In the genomic region with DNA sequence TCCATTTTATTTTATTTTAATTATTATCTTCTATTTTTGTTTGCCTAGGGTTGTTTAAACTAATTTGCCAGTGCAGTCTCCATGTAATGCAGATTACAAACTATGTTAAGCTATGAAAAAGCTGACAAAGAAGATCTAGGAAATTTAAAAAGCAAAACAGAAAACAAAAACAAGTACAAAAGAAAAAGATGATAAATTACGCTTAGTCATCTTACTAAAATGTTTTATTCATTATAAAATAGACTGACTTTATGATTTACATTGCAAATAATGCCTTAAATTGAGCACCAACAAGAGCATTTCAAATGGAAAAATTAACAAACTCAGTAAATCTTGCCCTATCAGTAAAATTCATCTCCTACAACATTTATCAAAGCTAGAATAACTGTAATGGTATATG, we compare ENCODE assay signal across 25 cellular contexts. TPM values are rescaled to one million over a fixed set of nuclear protein-coding genes. Genes with fewer than 3 reads are reported as not detected.
DNase-seq lines count a peak whose midpoint lies in the region; ATAC-seq and TF ChIP-seq lines count a peak whose summit lies in the region.
"Had no signal": no experiment of that assay in that cellular context is flagged by ENCODE, and none has a peak within 500 bp of the region (broad histone marks: within the 10 kb centered on the region; RNA-seq: fewer than 3 reads in every experiment).

No MANE protein-coding gene starts in this region.

- H3K23ac ChIP-seq in IMR-90 (ENCODE audit: low read depth, low read length): no peak overlapping the region

- H4K20me1 ChIP-seq in IMR-90 (ENCODE audit: insufficient read depth, low read length): no peaks in the 10 kb centered on the region

- TF ChIP-seq RAD21 in IMR-90 (IDR thresholded peaks at IDR 0.05; ENCODE audit: low read length): no peak

- no peak overlapping the region for H2AK9ac ChIP-seq in IMR-90 (replicated peaks; ENCODE audit: low read depth, low read length, poor library complexity)

- WGBS in IMR-90 (ENCODE audit: extremely low coverage in 2 of 2, insufficient read length in 1 of 2), 2 experiments: no CpG with 5 or more reads among the region's 1 CpG

- dilution Hi-C loops in IMR-90 (cut with HindIII; ENCODE audit: low sequenced_read_pairs, unreplicated experiment): no loop called here

- H2BK120ac ChIP-seq in IMR-90 (ENCODE audit: low read depth, low read length): no peak overlapping the region

- TF ChIP-seq POLR2A in IMR-90 (IDR thresholded peaks at IDR 0.05; ENCODE audit: low read depth, low read length): no peak

- H2BK15ac ChIP-seq in IMR-90 (ENCODE audit: low read depth, low read length): no peak overlapping the region

- peaks cover 2 to 8% of the 10 kb centered on the region in 2 experiments; a peak in 2 of 4 replicates for H3K79me1 ChIP-seq in IMR-90 (ENCODE audit: low read depth in 1 of 2, low read length in 2 of 2)

- H3K4me3 Mint-ChIP-seq in stimulated activated naive CD8-positive, alpha-beta T cell treated with anti-CD3 and anti-CD28 coated beads, Interleukin-15, Interleukin-2, amounts not matched to agents 100 ng/mL and 50 ng/mL, for 24 hours: no peak overlapping the region
- H3K4me3 Mint-ChIP-seq in stimulated activated naive CD8-positive, alpha-beta T cell treated with anti-CD3 and anti-CD28 coated beads, Interleukin-15, amount 100 ng/mL, for 72 hours: no peak overlapping the region
- H3K4me3 Mint-ChIP-seq: CD4-positive, alpha-beta memory T cell; IgD-negative memory B cell had no signal

- H2BK5ac ChIP-seq in IMR-90 (ENCODE audit: low read depth, low read length, poor library complexity, severe bottlenecking): no peak overlapping the region

- no peak overlapping the region for H2BK20ac ChIP-seq in IMR-90 (ENCODE audit: low read depth, low read length)

- no peak overlapping the region for H3K18ac ChIP-seq in IMR-90 (ENCODE audit: low read depth, low read length)

- no peak overlapping the region for H4K91ac ChIP-seq in IMR-90 (ENCODE audit: insufficient read depth, low read depth, low read length)

- peaks cover 12% of the 10 kb centered on the region for H3K36me3 ChIP-seq in IMR-90 (ENCODE audit: control insufficient read depth, insufficient read depth, low read length)

- H3K27me3 ChIP-seq in IMR-90 (ENCODE audit: control insufficient read depth, insufficient read depth, low read length) (no peaks in the 10 kb centered on the region), dorsolateral prefrontal cortex (no peaks in the 10 kb centered on the region)
- H3K27me3 ChIP-seq: BLaER1 treated with 17β-estradiol and CSF1 and Interleukin-3, amounts not matched to agents 10 nM and 100 nM; MG63 had no signal

- H3K9me3 ChIP-seq in IMR-90 (ENCODE audit: control insufficient read depth, insufficient read depth, low read length): no peaks in the 10 kb centered on the region
- H3K9me3 ChIP-seq: BLaER1 treated with 17β-estradiol and CSF1 and Interleukin-3, amounts not matched to agents 10 nM and 100 nM; Caco-2; MG63; SK-N-SH had no signal

- H3K56ac ChIP-seq in IMR-90 (ENCODE audit: extremely low read depth, insufficient read depth, low read length): no peak overlapping the region

- in situ Hi-C loops in IMR-90 (cut with MboI; ENCODE audit: low sequenced_read_pairs): no loop called here

- no peak overlapping the region for H2AFZ ChIP-seq in IMR-90 (replicated peaks; ENCODE audit: low read length, poor library complexity)

- H3K4me2 ChIP-seq in IMR-90 (ENCODE audit: low read depth, low read length): no peak overlapping the region
- H3K4me2 ChIP-seq: BLaER1 treated with 17β-estradiol and CSF1 and Interleukin-3, amounts not matched to agents 10 nM and 100 nM; SK-N-SH had no signal

- POLR2A ChIA-PET in IMR-90 (lab: Charles Lee; ENCODE audit: unreplicated experiment): no interaction called here

- H3K4me1 ChIP-seq in IMR-90 (ENCODE audit: control insufficient read depth, insufficient read depth, low read length): 0 out of 2 replicates have a peak, but pooled peaks cover 2% of the 10 kb centered on the region
- H3K4me1 ChIP-seq: BLaER1 treated with 17β-estradiol and CSF1 and Interleukin-3, amounts not matched to agents 10 nM and 100 nM; Caco-2 had no signal

- H3K27ac ChIP-seq in IMR-90 (ENCODE audit: insufficient read depth, low read length) (no peak overlapping the region), dorsolateral prefrontal cortex (peak overlapping the region in 50 of 59 donors; percentile 5 to 89 (median 78))
- H3K27ac ChIP-seq: BLaER1 treated with 17β-estradiol and CSF1 and Interleukin-3, amounts not matched to agents 10 nM and 100 nM; HL-60 had no signal

- no peak for ATAC-seq in stimulated activated naive CD8-positive, alpha-beta T cell treated with anti-CD3 and anti-CD28 coated beads, Interleukin-15, amount 100 ng/mL, for 72 hours
- no peak for ATAC-seq in IMR-90 (ENCODE audit: low read depth)
- ATAC-seq: GM12878 had no signal

- intact Hi-C loops in IMR-90 (cut with micrococcal nuclease): loop anchor here (5.0 kb wide), 3 partner anchors 34 to 331 kb away; no protein-coding TSS in a partner anchor
- intact Hi-C loops in dorsolateral prefrontal cortex (cut with DNase I): no loop called here

- TF ChIP-seq CTCF in IMR-90 (conservative IDR thresholded peaks at IDR 0.05; ENCODE audit: low read depth, low read length): no peak
- TF ChIP-seq CTCF in dorsolateral prefrontal cortex (IDR thresholded peaks at IDR 0.05 in 54 of 56, conservative IDR thresholded peaks at IDR 0.05 in 2 of 56; ENCODE audit: low read depth in 1 of 56, partially characterized antibody in 56 of 56): no peak

- no peaks in the 10 kb centered on the region for H3K9me1 ChIP-seq in IMR-90 (ENCODE audit: insufficient read depth, low read length)

- H3K27me3 Mint-ChIP-seq in stimulated activated naive CD8-positive, alpha-beta T cell treated with anti-CD3 and anti-CD28 coated beads, Interleukin-15, Interleukin-2, amounts not matched to agents 100 ng/mL and 50 ng/mL, for 24 hours: no peaks in the 10 kb centered on the region
- H3K27me3 Mint-ChIP-seq in stimulated activated naive CD8-positive, alpha-beta T cell treated with anti-CD3 and anti-CD28 coated beads, Interleukin-15, amount 100 ng/mL, for 72 hours: no peaks in the 10 kb centered on the region
- H3K27me3 Mint-ChIP-seq: CD4-positive, alpha-beta memory T cell; IgD-negative memory B cell had no signal

- H3K4me3 ChIP-seq in IMR-90 (ENCODE audit: insufficient read depth, low read depth, low read length): no peak overlapping the region
- peak overlapping the region in 3 of 59 donors; percentile 1 to 41 (median 35) for H3K4me3 ChIP-seq in dorsolateral prefrontal cortex
- H3K4me3 ChIP-seq: BLaER1 treated with 17β-estradiol and CSF1 and Interleukin-3, amounts not matched to agents 10 nM and 100 nM; GM12878; MG63 had no signal

- H2AK5ac ChIP-seq in IMR-90 (ENCODE audit: low read depth, low read length): no peak overlapping the region

- CTCF ChIA-PET in IMR-90 (lab: Yijun Ruan, JAX): interaction anchor here (1.1 to 1.2 kb wide), 2 partner anchors 9 to 65 kb away, joined by 3 read pairs; no protein-coding TSS in a partner anchor

- no peaks in the 10 kb centered on the region for H3K9me3 Mint-ChIP-seq in stimulated activated naive CD8-positive, alpha-beta T cell treated with anti-CD3 and anti-CD28 coated beads, Interleukin-15, Interleukin-2, amounts not matched to agents 100 ng/mL and 50 ng/mL, for 24 hours
- H3K9me3 Mint-ChIP-seq in stimulated activated naive CD8-positive, alpha-beta T cell treated with anti-CD3 and anti-CD28 coated beads, Interleukin-15, amount 100 ng/mL, for 72 hours: no peaks in the 10 kb centered on the region
- H3K9me3 Mint-ChIP-seq: CD4-positive, alpha-beta memory T cell; IgD-negative memory B cell had no signal

- H3K4ac ChIP-seq in IMR-90 (ENCODE audit: low read depth, low read length): no peak overlapping the region

- no peak overlapping the region for H3K14ac ChIP-seq in IMR-90 (replicated peaks; ENCODE audit: low read depth, low read length)

- no peak overlapping the region for H4K5ac ChIP-seq in IMR-90 (ENCODE audit: low read depth, low read length)

- H3K9ac ChIP-seq in IMR-90 (ENCODE audit: low read depth, low read length): no peak overlapping the region
- H3K9ac ChIP-seq: BLaER1 treated with 17β-estradiol and CSF1 and Interleukin-3, amounts not matched to agents 10 nM and 100 nM; SK-N-SH had no signal

- peaks cover 88% of the 10 kb centered on the region for H3K36me3 Mint-ChIP-seq in stimulated activated naive CD8-positive, alpha-beta T cell treated with anti-CD3 and anti-CD28 coated beads, Interleukin-15, Interleukin-2, amounts not matched to agents 100 ng/mL and 50 ng/mL, for 24 hours (ENCODE audit: low read depth)

- DNase-seq in stimulated activated naive CD8-positive, alpha-beta T cell treated with anti-CD3 and anti-CD28 coated beads, Interleukin-15, amount 100 ng/mL, for 72 hours: no peak
- DNase-seq in IMR-90 (no peak), dorsolateral prefrontal cortex (no peak), SW 1271 (lab: John Stamatoyannopoulos, UW) (no peak), RPMI8226 (no peak)
- DNase-seq in stimulated activated CD4-positive, alpha-beta T cell treated with anti-CD3 and anti-CD28 coated beads, Interleukin-4, amount 100 ng/mL, for 24 hours: no peak
- DNase-seq: Caco-2; CD4-positive, alpha-beta memory T cell; DMS 273 treated with DMSO at 0.1 percent for 48 hours; DMS79 treated with DMSO at 0.1 percent for 48 hours; Kasumi-1; MG63; NCI-H1048; NCI-H1417 treated with DMSO at 0.1 percent for 48 hours; NCI-H187; NCI-H446 treated with DMSO at 0.1 percent for 48 hours; NCI-H526 treated with DMSO at 0.1 percent for 48 hours; OCI-M1; SHP77 treated with DMSO at 0.1 percent for 48 hours; SK-N-SH had no signal

- peak overlapping the region; percentile 61 for H3K27ac Mint-ChIP-seq in stimulated activated naive CD8-positive, alpha-beta T cell treated with anti-CD3 and anti-CD28 coated beads, Interleukin-15, Interleukin-2, amounts not matched to agents 100 ng/mL and 50 ng/mL, for 24 hours
- H3K27ac Mint-ChIP-seq in stimulated activated naive CD8-positive, alpha-beta T cell treated with anti-CD3 and anti-CD28 coated beads, Interleukin-15, amount 100 ng/mL, for 72 hours: no peak overlapping the region
- H3K27ac Mint-ChIP-seq: CD4-positive, alpha-beta memory T cell; IgD-negative memory B cell had no signal

- no peak overlapping the region for H4K8ac ChIP-seq in IMR-90 (ENCODE audit: low read depth in 2 of 2, low read length in 2 of 2)

- BruUV-seq in IMR-90 (replicated peaks; lab: Mats Ljungman, UMichigan): no TSS peak

- no peaks in the 10 kb centered on the region for H3K4me1 Mint-ChIP-seq in stimulated activated naive CD8-positive, alpha-beta T cell treated with anti-CD3 and anti-CD28 coated beads, Interleukin-15, Interleukin-2, amounts not matched to agents 100 ng/mL and 50 ng/mL, for 24 hours (ENCODE audit: low read depth)
- H3K4me1 Mint-ChIP-seq in stimulated activated naive CD8-positive, alpha-beta T cell treated with anti-CD3 and anti-CD28 coated beads, Interleukin-15, amount 100 ng/mL, for 72 hours: no peaks in the 10 kb centered on the region

TF ChIP-seq in IMR-90, 13 proteins besides CTCF, POLR2A, EP300 and RAD21 (continues in another document):
- TF ChIP-seq RFX5 (IDR thresholded peaks at IDR 0.05; ENCODE audit: low read depth, low read length): no peak

RNA-seq across cellular contexts. Expression of a gene that starts 52.9 kb away (rescaled TPM):
- total RNA-seq in IMR-90 (2012; rRNA removed) (36.0 and 59.7 TPM in 2 replicates), dorsolateral prefrontal cortex (100 to 1,000 TPM in 34 of 120 experiments, 10 to 100 TPM in 86; 53.4 to 119 (median 92.9) TPM)
- polyA plus RNA-seq in IMR-90 (2012; rRNA removed): 23.2 and 30.4 TPM in 2 replicates
- polyA plus RNA-seq in IMR-90 (2012; cell fraction: cytosol; rRNA removed): 5.0 and 9.9 TPM in 2 replicates
- polyA plus RNA-seq in IMR-90 (2012; cell fraction: nucleus; rRNA removed; ENCODE audit: low replicate concordance): 6.8 and 41.1 TPM in 2 replicates
